12 cellular contexts compared by ENCODE assay signal in genomic region chr13:100550433-100550832, GRCh38. TPM values are rescaled to one million over a fixed set of nuclear protein-coding genes. Genes with fewer than 3 reads are reported as not detected.
DNase-seq lines count a peak whose midpoint lies in the region; ATAC-seq and TF ChIP-seq lines count a peak whose summit lies in the region.
"Had no signal": no experiment of that assay in that cellular context is flagged by ENCODE, and none has a peak within 500 bp of the region (broad histone marks: within the 10 kb centered on the region; RNA-seq: fewer than 3 reads in every experiment).

No MANE protein-coding gene starts in this region.

- H3K4me3 ChIP-seq in adipocyte (ENCODE audit: low read length) (peak overlapping the region; percentile 76), heart left ventricle (peak overlapping the region in 3 of 12 donors; percentile 8 to 31 (median 10)), trophoblast cell (ENCODE audit: low read depth, low read length) (no peak overlapping the region)
- H3K4me3 ChIP-seq: SJSA1 had no signal

- no peak overlapping the region for H3K18ac ChIP-seq in trophoblast cell (ENCODE audit: low read length)

- WGBS in heart left ventricle, 4 donors: 66 to 75% (median 73%) methylated on average over 11 of the region's 11 CpGs
- no CpG with 5 or more reads among the region's 11 CpGs for WGBS in trophoblast cell (ENCODE audit: extremely low coverage, insufficient coverage, insufficient read length)

- TF ChIP-seq CTCF in AG09319 (IDR thresholded peaks at IDR 0.05; ENCODE audit: low read depth, low read length) (no peak), heart left ventricle (IDR thresholded peaks at IDR 0.05) (no peak)

- peaks cover 7% of the 10 kb centered on the region for H3K4me1 ChIP-seq in adipocyte (ENCODE audit: control insufficient read depth, insufficient read depth, low read length)
- no peaks in the 10 kb centered on the region for H3K4me1 ChIP-seq in heart left ventricle
- H3K4me1 ChIP-seq in trophoblast cell (ENCODE audit: control insufficient read depth in 1 of 2, insufficient read depth in 2 of 2, low read length in 2 of 2): peaks cover 27 to 38% of the 10 kb centered on the region in 2 experiments
- H3K4me1 ChIP-seq: SJSA1 had no signal

- no peak overlapping the region for H3K27ac ChIP-seq in heart left ventricle
- peak overlapping the region; percentile 67 for H3K27ac ChIP-seq in trophoblast cell (ENCODE audit: low read depth, low read length)
- H3K27ac ChIP-seq: SJSA1 had no signal

- H3K79me1 ChIP-seq in trophoblast cell (ENCODE audit: low read length): peaks cover 12% of the 10 kb centered on the region

- DNase-seq in AG09319 (ENCODE audit: extremely low read depth, low read depth): peak; percentile 63
- peak; percentile 79 for DNase-seq in adipocyte (ENCODE audit: low read depth)
- DNase-seq in heart left ventricle: peak in 3 of 5 donors; percentile 25 to 64 (median 36)
- DNase-seq in trophoblast cell: peak in 1 of 2 donors; percentile 7
- no peak for DNase-seq in stimulated activated CD8-positive, alpha-beta memory T cell treated with anti-CD3 and anti-CD28 coated beads, Interleukin-4, amount 100 ng/mL, for 48 hours
- no peak for DNase-seq in activated gamma-delta T cell treated with Interleukin-2 at 50 U/mL for 16 hours
- DNase-seq: CD4-positive, alpha-beta T cell; NCI-H1694 treated with DMSO at 0.1 percent for 48 hours; stimulated activated CD4-positive, alpha-beta T cell treated with anti-CD3 and anti-CD28 coated beads, Interleukin-2, amount 100 ng/mL, for 24 hours had no signal

- no peak for TF ChIP-seq POLR2A in heart left ventricle (IDR thresholded peaks at IDR 0.05)

- H2AFZ ChIP-seq in trophoblast cell (ENCODE audit: insufficient read depth, low read length, poor library complexity): no peak overlapping the region

- no peak overlapping the region for H2BK5ac ChIP-seq in trophoblast cell (ENCODE audit: low read depth, low read length, poor library complexity)

- H2AK5ac ChIP-seq in trophoblast cell (ENCODE audit: low read length): no peak overlapping the region

- H3K23ac ChIP-seq in trophoblast cell (ENCODE audit: low read length): no peak overlapping the region

- H4K91ac ChIP-seq in trophoblast cell (ENCODE audit: low read depth, low read length): no peak overlapping the region

- H2BK120ac ChIP-seq in trophoblast cell (ENCODE audit: insufficient read depth, low read length, poor library complexity): no peak overlapping the region

- no peak overlapping the region for H2BK12ac ChIP-seq in trophoblast cell (ENCODE audit: low read length)

- H3K79me2 ChIP-seq in trophoblast cell (ENCODE audit: control insufficient read depth, insufficient read depth, low read length, poor library complexity): peaks cover 2% of the 10 kb centered on the region

- H4K12ac ChIP-seq in trophoblast cell (ENCODE audit: low read depth, low read length): no peak overlapping the region

- H3K36me3 ChIP-seq in adipocyte (ENCODE audit: control insufficient read depth, insufficient read depth, low read length, severe bottlenecking) (no peaks in the 10 kb centered on the region), heart left ventricle (no peaks in the 10 kb centered on the region), trophoblast cell (ENCODE audit: control insufficient read depth in 1 of 2, insufficient read depth in 2 of 2, low read length in 2 of 2) (no peaks in the 10 kb centered on the region)
- H3K36me3 ChIP-seq: SJSA1 had no signal

- intact Hi-C loops in heart left ventricle (cut with DNase I): no loop called here

- peak; percentile 43 to 90 (median 71) for ATAC-seq in heart left ventricle
- no peak for ATAC-seq in GM19467 (IDR thresholded peaks at IDR 0.05; ENCODE audit: unreplicated experiment)
- no peak for ATAC-seq in GM18498 (IDR thresholded peaks at IDR 0.05; ENCODE audit: unreplicated experiment)

- no peak overlapping the region for H4K8ac ChIP-seq in trophoblast cell (ENCODE audit: low read depth, low read length)

- no peak overlapping the region for H3K4ac ChIP-seq in trophoblast cell (ENCODE audit: low read depth, low read length)

- H3K14ac ChIP-seq in trophoblast cell (ENCODE audit: low read length): no peak overlapping the region

- no peaks in the 10 kb centered on the region for H3K9me3 ChIP-seq in adipocyte (ENCODE audit: control insufficient read depth, low read length)
- peaks cover 0 to 11% (median 0%) of the 10 kb centered on the region in 12 donors for H3K9me3 ChIP-seq in heart left ventricle
- no peaks in the 10 kb centered on the region for H3K9me3 ChIP-seq in trophoblast cell (ENCODE audit: insufficient read depth, low read depth, low read length)
- H3K9me3 ChIP-seq: SJSA1 had no signal

- peak overlapping the region; percentile 79 for H3K9ac ChIP-seq in adipocyte (ENCODE audit: low read length)
- H3K9ac ChIP-seq in trophoblast cell (ENCODE audit: low read length): no peak overlapping the region

- peak overlapping the region; percentile 43 for H3K4me2 ChIP-seq in trophoblast cell (ENCODE audit: low read length)

- H3K27me3 ChIP-seq in adipocyte (replicated peaks; ENCODE audit: control insufficient read depth, insufficient read depth, low read length) (no peaks in the 10 kb centered on the region), heart left ventricle (no peaks in the 10 kb centered on the region), trophoblast cell (ENCODE audit: insufficient read depth, low read length) (no peaks in the 10 kb centered on the region)
- H3K27me3 ChIP-seq: SJSA1 had no signal

RNA-seq across cellular contexts. Expression of gene GGACT, which starts 38.2 kb away (rescaled TPM):
- 1 to 10 TPM in 8 of 9 donors, under 1 TPM in 1; 1.00 to 3.9 (median 1.4) TPM for total RNA-seq in heart left ventricle
- polyA plus RNA-seq in heart left ventricle: under 1 TPM; 0.34 to 0.91 TPM
- 4.1 and 4.6 TPM in 2 replicates for polyA plus RNA-seq in trophoblast cell (2013)

Comparison
In these comparisons a context has a peak if more than half of its experiments do, and no peak if none do; other contexts are left out.
1. DNase-seq: peak in AG09319 (single experiment), adipocyte (single experiment) and heart left ventricle (3 of 5); none in stimulated activated CD8-positive, alpha-beta memory T cell treated with anti-CD3 and anti-CD28 coated beads, Interleukin-4, amount 100 ng/mL, for 48 hours (single experiment) and activated gamma-delta T cell treated with Interleukin-2 at 50 U/mL for 16 hours (single experiment).
2. ATAC-seq: peak in heart left ventricle (4 of 4); none in GM19467 (single experiment) and GM18498 (single experiment).